Comparison of ENCODE assay signal across 28 cellular contexts in genomic region chrX:44569122-44569521, GRCh38. TPM values are rescaled to one million over a fixed set of nuclear protein-coding genes. Genes with fewer than 3 reads are reported as not detected.
A peak's percentile ranks its signal among the peaks of the same experiment; 100 is the strongest.
DNase-seq lines count a peak whose midpoint lies in the region; ATAC-seq and TF ChIP-seq lines count a peak whose summit lies in the region.
"Had no signal": no experiment of that assay in that cellular context is flagged by ENCODE, and none has a peak within 500 bp of the region (broad histone marks: within the 10 kb centered on the region; RNA-seq: fewer than 3 reads in every experiment).

No MANE protein-coding gene starts in this region.

- no peaks in the 10 kb centered on the region for H3K4me1 ChIP-seq in HEK293 (ENCODE audit: control insufficient read depth, insufficient read depth, low read length)
- H3K4me1 ChIP-seq: BLaER1 treated with 17β-estradiol and CSF1 and Interleukin-3, amounts not matched to agents 10 nM and 100 nM; Caco-2 had no signal

- intact Hi-C loops in Right ventricle myocardium inferior (cut with DNase I) (no loop called here), left ventricle myocardium superior (cut with micrococcal nuclease) (no loop called here)

- POLR2A ChIA-PET in HEK293 (lab: Yijun Ruan, JAX) = no interaction called here

- no peaks in the 10 kb centered on the region for H3K4me1 Mint-ChIP-seq in progenitor cell of endocrine pancreas (ENCODE audit: low read depth)
- H3K4me1 Mint-ChIP-seq: CD4-positive, alpha-beta memory T cell had no signal

- no peaks in the 10 kb centered on the region for H3K9me3 ChIP-seq in HEK293 (ENCODE audit: control insufficient read depth, insufficient read depth, low read depth, low read length)
- H3K9me3 ChIP-seq: Caco-2 had no signal

- H3K9me3 Mint-ChIP-seq in progenitor cell of endocrine pancreas (ENCODE audit: low read depth) = peaks cover 31% of the 10 kb centered on the region

- no peaks in the 10 kb centered on the region for H3K36me3 ChIP-seq in HEK293 (ENCODE audit: control insufficient read depth in 2 of 2, insufficient read depth in 1 of 2, low read length in 2 of 2)
- H3K36me3 ChIP-seq: BLaER1 treated with 17β-estradiol and CSF1 and Interleukin-3, amounts not matched to agents 10 nM and 100 nM had no signal

- H3K27ac Mint-ChIP-seq in progenitor cell of endocrine pancreas = no peak overlapping the region
- H3K27ac Mint-ChIP-seq: CD4-positive, alpha-beta memory T cell had no signal

- H3K36me3 Mint-ChIP-seq in progenitor cell of endocrine pancreas (ENCODE audit: insufficient read depth) = peaks cover 6% of the 10 kb centered on the region
- H3K36me3 Mint-ChIP-seq: CD4-positive, alpha-beta memory T cell had no signal

- H3K27me3 Mint-ChIP-seq in progenitor cell of endocrine pancreas = no peaks in the 10 kb centered on the region
- H3K27me3 Mint-ChIP-seq: CD4-positive, alpha-beta memory T cell had no signal

- no peak overlapping the region for H3K4me3 Mint-ChIP-seq in progenitor cell of endocrine pancreas (ENCODE audit: low read depth)
- H3K4me3 Mint-ChIP-seq: CD4-positive, alpha-beta memory T cell had no signal

- CTCF ChIA-PET in HEK293 (lab: Yijun Ruan, JAX) = no interaction called here

- no peak overlapping the region for H3K4me3 ChIP-seq in HEK293 (ENCODE audit: low read depth, low read length)
- no peak overlapping the region for H3K4me3 ChIP-seq in retinal pigment epithelial cell (ENCODE audit: low read length)
- H3K4me3 ChIP-seq: BLaER1 treated with 17β-estradiol and CSF1 and Interleukin-3, amounts not matched to agents 10 nM and 100 nM; SK-N-MC had no signal

- DNase-seq in Right ventricle myocardium inferior (ENCODE audit: missing footprints) = no peak
- no peak for DNase-seq in left ventricle myocardium superior
- peak; percentile 77 for DNase-seq in fibroblast of gingiva (ENCODE audit: low read depth)
- peak; percentile 20 for DNase-seq in retinal pigment epithelial cell (ENCODE audit: low read depth)
- DNase-seq in caudate nucleus (lab: John Stamatoyannopoulos, UW) = no peak
- no peak for DNase-seq in activated effector memory CD4-positive, alpha-beta T cell treated with anti-CD3 and anti-CD28 coated beads, Interleukin-2, amount 50 U/mL, for 16 hours
- no peak for DNase-seq in progenitor cell of endocrine pancreas (ENCODE audit: low spot score, unreplicated experiment)
- DNase-seq: 8988T; ACHN; AML-193; Caco-2; CD4-positive, alpha-beta memory T cell; DMS79 treated with DMSO at 0.1 percent for 48 hours; GF-D8; Kasumi-1; MM.1S; NCI-H1048; NCI-H1417; NCI-H1694; NCI-H2029 treated with DMSO at 0.1 percent for 48 hours; NCI-H2227 treated with DMSO at 0.1 percent for 48 hours; NCI-H510A; NCI-H69; RPMI8226; SIG-M5 had no signal

- no peak for TF ChIP-seq CTCF in HEK293 (tag by site-specific recombination; IDR thresholded peaks at IDR 0.05)
- TF ChIP-seq CTCF in retinal pigment epithelial cell (conservative IDR thresholded peaks at IDR 0.05; ENCODE audit: low read depth, low read length) = no peak
- no peak for TF ChIP-seq CTCF in progenitor cell of endocrine pancreas (IDR thresholded peaks at IDR 0.05; ENCODE audit: unreplicated experiment)

- ATAC-seq in Right ventricle myocardium inferior (peak; percentile 46), left ventricle myocardium superior (no peak)

- H3K27ac ChIP-seq in HEK293 (ENCODE audit: extremely low read depth, low read depth, low read length) = no peak overlapping the region
- H3K27ac ChIP-seq in caudate nucleus (ENCODE audit: low read depth, low read length) = no peak overlapping the region
- H3K27ac ChIP-seq: BLaER1 treated with 17β-estradiol and CSF1 and Interleukin-3, amounts not matched to agents 10 nM and 100 nM; SK-N-MC had no signal

TF ChIP-seq in HEK293, 187 proteins besides CTCF, POLR2A, EP300 and RAD21:
- TF ChIP-seq, protein P1, sequence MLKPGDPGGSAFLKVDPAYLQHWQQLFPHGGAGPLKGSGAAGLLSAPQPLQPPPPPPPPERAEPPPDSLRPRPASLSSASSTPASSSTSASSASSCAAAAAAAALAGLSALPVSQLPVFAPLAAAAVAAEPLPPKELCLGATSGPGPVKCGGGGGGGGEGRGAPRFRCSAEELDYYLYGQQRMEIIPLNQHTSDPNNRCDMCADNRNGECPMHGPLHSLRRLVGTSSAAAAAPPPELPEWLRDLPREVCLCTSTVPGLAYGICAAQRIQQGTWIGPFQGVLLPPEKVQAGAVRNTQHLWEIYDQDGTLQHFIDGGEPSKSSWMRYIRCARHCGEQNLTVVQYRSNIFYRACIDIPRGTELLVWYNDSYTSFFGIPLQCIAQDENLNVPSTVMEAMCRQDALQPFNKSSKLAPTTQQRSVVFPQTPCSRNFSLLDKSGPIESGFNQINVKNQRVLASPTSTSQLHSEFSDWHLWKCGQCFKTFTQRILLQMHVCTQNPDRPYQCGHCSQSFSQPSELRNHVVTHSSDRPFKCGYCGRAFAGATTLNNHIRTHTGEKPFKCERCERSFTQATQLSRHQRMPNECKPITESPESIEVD (tag by site-specific recombination; IDR thresholded peaks at IDR 0.05) = 0 out of 2 replicates have a peak, but pooled peaks have one; percentile 15
- no peak for TF ChIP-seq ZNF785 (tag by site-specific recombination; IDR thresholded peaks at IDR 0.05)
TF ChIP-seq in HEK293: peak in this region for 1.

RNA-seq across cellular contexts. Expression of gene FUNDC1, which starts 26.5 kb away (rescaled TPM):
- total RNA-seq in Right ventricle myocardium inferior = 25.7 TPM
- 25.7 TPM for total RNA-seq in left ventricle myocardium superior
- 19.7 and 21.1 TPM in 2 replicates for total RNA-seq in progenitor cell of endocrine pancreas

Comparison
In these comparisons a context has a peak if more than half of its experiments do, and no peak if none do; other contexts are left out.
1. DNase-seq: peak in fibroblast of gingiva (single experiment) and retinal pigment epithelial cell (single experiment); none in Right ventricle myocardium inferior (single experiment), left ventricle myocardium superior (single experiment), caudate nucleus (0 of 61), activated effector memory CD4-positive, alpha-beta T cell treated with anti-CD3 and anti-CD28 coated beads, Interleukin-2, amount 50 U/mL, for 16 hours (single experiment) and progenitor cell of endocrine pancreas (single experiment).